In the genomic region with DNA sequence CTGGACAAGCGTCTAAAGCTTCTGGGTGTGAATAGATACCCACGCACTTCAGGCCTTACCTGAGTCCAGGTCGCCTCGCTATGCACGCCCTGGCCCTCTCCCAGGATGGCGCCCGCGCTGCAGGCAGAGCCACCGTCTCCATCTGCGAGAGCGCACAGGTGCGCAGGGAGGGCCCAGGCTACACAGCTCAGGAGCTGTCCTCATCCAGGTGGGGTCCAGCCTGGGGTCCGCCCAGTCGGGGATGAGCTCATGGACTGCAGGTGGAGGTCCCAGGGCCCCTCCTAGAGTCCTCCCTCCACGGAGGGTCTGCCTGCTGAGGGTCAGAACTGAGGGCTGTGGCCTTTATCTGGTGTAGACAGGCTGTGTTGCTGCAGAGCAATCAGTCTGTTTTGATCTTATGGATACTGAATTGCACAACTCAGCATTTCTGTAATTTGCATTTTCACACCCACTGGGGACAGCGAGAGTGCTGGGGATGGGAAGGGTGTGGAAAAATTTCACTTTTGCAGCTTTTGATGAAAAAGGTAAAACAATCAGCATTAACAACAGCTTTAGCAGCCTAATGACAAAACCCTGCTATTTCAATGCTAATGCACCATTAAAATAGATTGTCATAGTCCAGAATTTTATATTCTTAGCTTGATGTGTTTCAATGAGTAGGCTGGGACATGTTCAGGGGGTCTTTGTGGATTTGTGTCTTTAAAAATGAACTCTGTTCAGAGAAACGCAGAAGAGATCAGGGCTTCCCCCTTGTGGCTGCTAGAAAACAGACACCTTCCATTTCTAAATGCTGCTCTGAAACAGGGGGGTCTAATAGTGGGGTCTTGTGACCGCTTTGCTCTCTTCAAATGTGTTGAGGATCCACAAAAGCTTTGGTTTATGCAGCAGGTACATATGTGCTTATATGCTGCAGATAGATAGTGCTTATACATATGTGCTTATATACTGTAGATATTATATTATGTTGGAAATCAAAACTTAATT, we compare ENCODE assay signal across 12 cellular contexts.
DNase-seq lines count a peak whose midpoint lies in the region; ATAC-seq and TF ChIP-seq lines count a peak whose summit lies in the region.
"Had no signal": no experiment of that assay in that cellular context is flagged by ENCODE, and none has a peak within 500 bp of the region (broad histone marks: within the 10 kb centered on the region; RNA-seq: fewer than 3 reads in every experiment).

No MANE protein-coding gene starts in this region.

- no peak overlapping the region for H3K4me3 Mint-ChIP-seq in progenitor cell of endocrine pancreas (ENCODE audit: low read depth)
- H3K4me3 Mint-ChIP-seq in activated T-cell treated with anti-CD3 and anti-CD28 coated beads, Interleukin-2, amount 50 U/mL, for 4 hours = no peak overlapping the region
- H3K4me3 Mint-ChIP-seq: activated T-cell treated with anti-CD3 and anti-CD28 coated beads, Interleukin-2, amount 50 U/mL, for 72 hours had no signal

- H3K4me1 Mint-ChIP-seq in progenitor cell of endocrine pancreas (ENCODE audit: low read depth) = peaks cover 2% of the 10 kb centered on the region
- H3K4me1 Mint-ChIP-seq in activated T-cell treated with anti-CD3 and anti-CD28 coated beads, Interleukin-2, amount 50 U/mL, for 4 hours (ENCODE audit: low read depth) = peaks cover 2% of the 10 kb centered on the region

- H3K27me3 Mint-ChIP-seq in progenitor cell of endocrine pancreas = peaks cover 82% of the 10 kb centered on the region
- H3K27me3 Mint-ChIP-seq in activated T-cell treated with anti-CD3 and anti-CD28 coated beads, Interleukin-2, amount 50 U/mL, for 4 hours (ENCODE audit: low read depth) = peaks cover 36% of the 10 kb centered on the region

- TF ChIP-seq CTCF in choroid plexus epithelial cell (conservative IDR thresholded peaks at IDR 0.05; ENCODE audit: low read depth, low read length) = peak; percentile 60
- TF ChIP-seq CTCF in progenitor cell of endocrine pancreas (IDR thresholded peaks at IDR 0.05; ENCODE audit: unreplicated experiment) = peak; percentile 59

- no peaks in the 10 kb centered on the region for H3K36me3 Mint-ChIP-seq in progenitor cell of endocrine pancreas (ENCODE audit: insufficient read depth)
- no peaks in the 10 kb centered on the region for H3K36me3 Mint-ChIP-seq in activated T-cell treated with anti-CD3 and anti-CD28 coated beads, Interleukin-2, amount 50 U/mL, for 4 hours (ENCODE audit: insufficient read depth)

- no peak overlapping the region for H3K27ac Mint-ChIP-seq in progenitor cell of endocrine pancreas
- H3K27ac Mint-ChIP-seq: activated T-cell treated with anti-CD3 and anti-CD28 coated beads, Interleukin-2, amount 50 U/mL, for 72 hours had no signal

- no peak for ATAC-seq in HG02852 (IDR thresholded peaks at IDR 0.05; ENCODE audit: unreplicated experiment)
- ATAC-seq in activated T-cell treated with anti-CD3 and anti-CD28 coated beads, Interleukin-2, amount 50 U/mL, for 4 hours = no peak
- ATAC-seq: activated T-cell treated with anti-CD3 and anti-CD28 coated beads, Interleukin-2, amount 50 U/mL, for 72 hours had no signal

- H3K4me3 ChIP-seq in choroid plexus epithelial cell (ENCODE audit: low read depth, low read length) = no peak overlapping the region
- H3K4me3 ChIP-seq: sigmoid colon, SJSA1 had no signal

- DNase-seq in NCI-H82 (lab: John Stamatoyannopoulos, UW) (peak; percentile 31), NCI-H82 treated with DMSO at 0.1 percent for 48 hours (lab: John Stamatoyannopoulos, UW; ENCODE audit: unreplicated experiment) (no peak), NCI-H2171 treated with DMSO at 0.1 percent for 48 hours (lab: John Stamatoyannopoulos, UW) (peak; percentile 30), choroid plexus epithelial cell (ENCODE audit: low read depth) (peak; percentile 34), progenitor cell of endocrine pancreas (ENCODE audit: low spot score, unreplicated experiment) (no peak), NCI-H128 (lab: John Stamatoyannopoulos, UW; ENCODE audit: unreplicated experiment) (no peak)
- DNase-seq in activated T-cell treated with anti-CD3 and anti-CD28 coated beads, Interleukin-2, amount 50 U/mL, for 4 hours = no peak
- DNase-seq: effector CD4-positive, alpha-beta T cell; sigmoid colon had no signal

- no peaks in the 10 kb centered on the region for H3K9me3 Mint-ChIP-seq in progenitor cell of endocrine pancreas (ENCODE audit: low read depth)
- H3K9me3 Mint-ChIP-seq in activated T-cell treated with anti-CD3 and anti-CD28 coated beads, Interleukin-2, amount 50 U/mL, for 4 hours = no peaks in the 10 kb centered on the region

Comparison
In these comparisons a context has a peak if more than half of its experiments do, and no peak if none do; other contexts are left out.
1. DNase-seq: peak in NCI-H82 (single experiment), NCI-H2171 treated with DMSO at 0.1 percent for 48 hours (single experiment) and choroid plexus epithelial cell (single experiment); none in NCI-H82 treated with DMSO at 0.1 percent for 48 hours (single experiment), progenitor cell of endocrine pancreas (single experiment), NCI-H128 (single experiment) and activated T-cell treated with anti-CD3 and anti-CD28 coated beads, Interleukin-2, amount 50 U/mL, for 4 hours (single experiment).